Comparison of ENCODE assay signal across 1 cellular context in the genomic region with DNA sequence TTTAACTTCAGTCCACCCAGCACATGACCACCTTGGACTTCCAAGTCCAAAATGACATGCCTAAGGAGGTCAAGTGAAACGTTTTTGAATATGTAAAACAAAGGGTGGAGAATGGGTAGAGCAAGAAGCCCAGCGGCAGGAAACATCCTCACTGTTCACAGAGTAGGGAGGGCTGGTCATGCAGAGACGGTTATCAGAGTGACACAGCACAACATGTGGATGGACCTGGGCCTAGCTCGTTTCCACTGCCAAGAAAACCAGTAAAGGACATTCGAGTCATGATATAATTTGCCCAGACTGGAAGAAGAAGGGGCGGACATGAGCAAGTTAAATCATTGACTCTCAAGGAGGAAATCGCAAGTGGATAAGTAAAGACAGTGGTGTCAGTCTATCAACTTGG.
A peak's percentile ranks its signal among the peaks of the same experiment; 100 is the strongest.
TF ChIP-seq lines count a peak whose summit lies in the region.

No MANE protein-coding gene starts in this region.

TF ChIP-seq in K562, 482 proteins besides CTCF, POLR2A, EP300 and RAD21 (continued from another document):
- TF ChIP-seq ZNF143 (CRISPR knock-in tag; IDR thresholded peaks at IDR 0.05) (no peak), ARID1B (IDR thresholded peaks at IDR 0.05) (peak; percentile 42; the same call in 1 of the 2 replicates), GABPA (tag; conservative IDR thresholded peaks at IDR 0.05; ENCODE audit: low read depth) (no peak), CLOCK (CRISPR knock-in tag; IDR thresholded peaks at IDR 0.05; ENCODE audit: borderline replicate concordance) (no peak), MTA3 (IDR thresholded peaks at IDR 0.05; ENCODE audit: borderline replicate concordance) (0 out of 2 replicates have a peak, but pooled peaks have one; percentile 20), MECOM (CRISPR knock-in tag; IDR thresholded peaks at IDR 0.05) (no peak), ZFX (CRISPR knock-in tag; IDR thresholded peaks at IDR 0.05) (peak; percentile 65), C11orf30 (IDR thresholded peaks at IDR 0.05; ENCODE audit: low read depth) (peak; percentile 87), PTTG1 (tag; IDR thresholded peaks at IDR 0.05; ENCODE audit: low read depth) (no peak), RBFOX2 (IDR thresholded peaks at IDR 0.05; ENCODE audit: low read depth, low read length) (no peak)
- TF ChIP-seq, protein P1, sequence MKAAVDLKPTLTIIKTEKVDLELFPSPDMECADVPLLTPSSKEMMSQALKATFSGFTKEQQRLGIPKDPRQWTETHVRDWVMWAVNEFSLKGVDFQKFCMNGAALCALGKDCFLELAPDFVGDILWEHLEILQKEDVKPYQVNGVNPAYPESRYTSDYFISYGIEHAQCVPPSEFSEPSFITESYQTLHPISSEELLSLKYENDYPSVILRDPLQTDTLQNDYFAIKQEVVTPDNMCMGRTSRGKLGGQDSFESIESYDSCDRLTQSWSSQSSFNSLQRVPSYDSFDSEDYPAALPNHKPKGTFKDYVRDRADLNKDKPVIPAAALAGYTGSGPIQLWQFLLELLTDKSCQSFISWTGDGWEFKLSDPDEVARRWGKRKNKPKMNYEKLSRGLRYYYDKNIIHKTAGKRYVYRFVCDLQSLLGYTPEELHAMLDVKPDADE (conservative IDR thresholded peaks at IDR 0.05; ENCODE audit: control insufficient read depth, low read depth, low read length) = no peak
- TF ChIP-seq, protein P2, sequence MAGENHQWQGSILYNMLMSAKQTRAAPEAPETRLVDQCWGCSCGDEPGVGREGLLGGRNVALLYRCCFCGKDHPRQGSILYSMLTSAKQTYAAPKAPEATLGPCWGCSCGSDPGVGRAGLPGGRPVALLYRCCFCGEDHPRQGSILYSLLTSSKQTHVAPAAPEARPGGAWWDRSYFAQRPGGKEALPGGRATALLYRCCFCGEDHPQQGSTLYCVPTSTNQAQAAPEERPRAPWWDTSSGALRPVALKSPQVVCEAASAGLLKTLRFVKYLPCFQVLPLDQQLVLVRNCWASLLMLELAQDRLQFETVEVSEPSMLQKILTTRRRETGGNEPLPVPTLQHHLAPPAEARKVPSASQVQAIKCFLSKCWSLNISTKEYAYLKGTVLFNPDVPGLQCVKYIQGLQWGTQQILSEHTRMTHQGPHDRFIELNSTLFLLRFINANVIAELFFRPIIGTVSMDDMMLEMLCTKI (IDR thresholded peaks at IDR 0.05; ENCODE audit: partially characterized antibody) = no peak
- TF ChIP-seq, protein P3, sequence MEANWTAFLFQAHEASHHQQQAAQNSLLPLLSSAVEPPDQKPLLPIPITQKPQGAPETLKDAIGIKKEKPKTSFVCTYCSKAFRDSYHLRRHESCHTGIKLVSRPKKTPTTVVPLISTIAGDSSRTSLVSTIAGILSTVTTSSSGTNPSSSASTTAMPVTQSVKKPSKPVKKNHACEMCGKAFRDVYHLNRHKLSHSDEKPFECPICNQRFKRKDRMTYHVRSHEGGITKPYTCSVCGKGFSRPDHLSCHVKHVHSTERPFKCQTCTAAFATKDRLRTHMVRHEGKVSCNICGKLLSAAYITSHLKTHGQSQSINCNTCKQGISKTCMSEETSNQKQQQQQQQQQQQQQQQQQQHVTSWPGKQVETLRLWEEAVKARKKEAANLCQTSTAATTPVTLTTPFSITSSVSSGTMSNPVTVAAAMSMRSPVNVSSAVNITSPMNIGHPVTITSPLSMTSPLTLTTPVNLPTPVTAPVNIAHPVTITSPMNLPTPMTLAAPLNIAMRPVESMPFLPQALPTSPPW (CRISPR knock-in tag; IDR thresholded peaks at IDR 0.05) = peak; percentile 42; the same call in 1 of the 2 replicates
